Comparison of ENCODE assay signal across 12 cellular contexts in genomic region chr18:72738136-72738535, GRCh38.
DNase-seq lines count a peak whose midpoint lies in the region; ATAC-seq and TF ChIP-seq lines count a peak whose summit lies in the region.
"Had no signal": no experiment of that assay in that cellular context is flagged by ENCODE, and none has a peak within 500 bp of the region (broad histone marks: within the 10 kb centered on the region; RNA-seq: fewer than 3 reads in every experiment).

No MANE protein-coding gene starts in this region.

- no peaks in the 10 kb centered on the region for H3K9me3 ChIP-seq in WERI-Rb-1 (ENCODE audit: severe bottlenecking)
- H3K9me3 ChIP-seq: BLaER1 treated with 17β-estradiol and CSF1 and Interleukin-3, amounts not matched to agents 10 nM and 100 nM had no signal

- no peaks in the 10 kb centered on the region for H3K36me3 ChIP-seq in WERI-Rb-1
- H3K36me3 ChIP-seq: BLaER1 treated with 17β-estradiol and CSF1 and Interleukin-3, amounts not matched to agents 10 nM and 100 nM had no signal

- H3K4me3 ChIP-seq in WERI-Rb-1 (ENCODE audit: low read depth, low read length), result no peak overlapping the region
- H3K4me3 ChIP-seq: BLaER1 treated with 17β-estradiol and CSF1 and Interleukin-3, amounts not matched to agents 10 nM and 100 nM had no signal

- TF ChIP-seq CTCF in WERI-Rb-1 (IDR thresholded peaks at IDR 0.05; ENCODE audit: low read depth, low read length), result no peak

- ATAC-seq in GM19395 (IDR thresholded peaks at IDR 0.05; ENCODE audit: unreplicated experiment), result no peak
- ATAC-seq: CD8-positive, alpha-beta T cell had no signal

- no peak overlapping the region for H3K27ac ChIP-seq in WERI-Rb-1
- H3K27ac ChIP-seq: BLaER1 treated with 17β-estradiol and CSF1 and Interleukin-3, amounts not matched to agents 10 nM and 100 nM; HL-60 had no signal

- no peaks in the 10 kb centered on the region for H3K27me3 ChIP-seq in WERI-Rb-1 (ENCODE audit: insufficient read depth, low read depth, severe bottlenecking)
- H3K27me3 ChIP-seq: BLaER1 treated with 17β-estradiol and CSF1 and Interleukin-3, amounts not matched to agents 10 nM and 100 nM had no signal

- DNase-seq in Caki2 (ENCODE audit: low read depth), result peak; percentile 66
- DNase-seq in kidney glomerular epithelial cell (lab: John Stamatoyannopoulos, UW), result peak; percentile 34
- DNase-seq in UCSD-AML1 (lab: John Stamatoyannopoulos, UW; ENCODE audit: unreplicated experiment), result no peak
- DNase-seq in WERI-Rb-1, result no peak
- no peak for DNase-seq in NCI-H2107 treated with DMSO at 0.1 percent for 48 hours (lab: John Stamatoyannopoulos, UW; ENCODE audit: unreplicated experiment)
- DNase-seq: 8988T; CD8-positive, alpha-beta T cell; HCEC 1CT had no signal

- in situ Hi-C loops in Caki2 (cut with HindIII; ENCODE audit: low pct_unique_long_range_greater_than_20kb, low sequenced_read_pairs), result no loop called here

TF ChIP-seq in PFSK-1, 5 proteins besides CTCF, POLR2A, EP300 and RAD21:
- TF ChIP-seq POLR2AphosphoS5 (IDR thresholded peaks at IDR 0.05; ENCODE audit: low read depth, low read length), result peak; percentile 22; the same call in 1 of the 2 replicates
- no peak for TF ChIP-seq REST (IDR thresholded peaks at IDR 0.05; ENCODE audit: insufficient read depth in 1 of 2, low read depth in 2 of 2, low read length in 2 of 2)

Comparison
In these comparisons a context has a peak if more than half of its experiments do, and no peak if none do; other contexts are left out.
1. DNase-seq: peak in Caki2 (single experiment) and kidney glomerular epithelial cell (single experiment); none in UCSD-AML1 (single experiment), WERI-Rb-1 (single experiment) and NCI-H2107 treated with DMSO at 0.1 percent for 48 hours (single experiment).